In genomic region chr5:162496080-162496808, GRCh38 we compare ENCODE assay signal across 27 cellular contexts.
DNase-seq lines count a peak whose midpoint lies in the region; ATAC-seq and TF ChIP-seq lines count a peak whose summit lies in the region.
"Had no signal": no experiment of that assay in that cellular context is flagged by ENCODE, and none has a peak within 500 bp of the region (broad histone marks: within the 10 kb centered on the region; RNA-seq: fewer than 3 reads in every experiment).

No MANE protein-coding gene starts in this region.

- H3K4me3 ChIP-seq in smooth muscle cell, result no peak overlapping the region
- H3K4me3 ChIP-seq: BLaER1 treated with 17β-estradiol and CSF1 and Interleukin-3, amounts not matched to agents 10 nM and 100 nM; colonic mucosa; left ventricle myocardium inferior; neural progenitor cell; pancreas; testis had no signal

- H3K9me3 Mint-ChIP-seq in stimulated activated naive CD8-positive, alpha-beta T cell treated with anti-CD3 and anti-CD28 coated beads, Interleukin-15, amount 100 ng/mL, for 72 hours, result peaks cover 5 to 8% of the 10 kb centered on the region in 2 donors
- H3K9me3 Mint-ChIP-seq: neural progenitor cell had no signal

- H3K4me3 Mint-ChIP-seq in stimulated activated naive CD8-positive, alpha-beta T cell treated with anti-CD3 and anti-CD28 coated beads, Interleukin-15, amount 100 ng/mL, for 72 hours, result no peak overlapping the region
- H3K4me3 Mint-ChIP-seq: activated T-cell treated with anti-CD3 and anti-CD28 coated beads, Interleukin-2, amount 50 U/mL, for 72 hours; neural progenitor cell had no signal

- H3K9me3 ChIP-seq in smooth muscle cell (replicated peaks; ENCODE audit: low read depth), result no peaks in the 10 kb centered on the region
- H3K9me3 ChIP-seq: colonic mucosa, left ventricle myocardium inferior, pancreas, testis had no signal

- H3F3A ChIP-seq in smooth muscle cell (ENCODE audit: low read depth), result no peaks in the 10 kb centered on the region

- H3K4me2 ChIP-seq in smooth muscle cell, result peak overlapping the region; percentile 42
- H3K4me2 ChIP-seq: BLaER1 treated with 17β-estradiol and CSF1 and Interleukin-3, amounts not matched to agents 10 nM and 100 nM; neural progenitor cell had no signal

- 42% methylated on average over 5 of the region's 5 CpGs for WGBS in smooth muscle cell (ENCODE audit: low lambda C conversion rate)

- H3K79me2 ChIP-seq in smooth muscle cell (ENCODE audit: low read depth), result no peaks in the 10 kb centered on the region

- H3K27ac ChIP-seq in smooth muscle cell (ENCODE audit: low read depth), result peak overlapping the region; percentile 58
- H3K27ac ChIP-seq: BLaER1 treated with 17β-estradiol and CSF1 and Interleukin-3, amounts not matched to agents 10 nM and 100 nM; colonic mucosa; left ventricle myocardium inferior; neural progenitor cell; pancreas; testis had no signal

- H2AFZ ChIP-seq in smooth muscle cell (ENCODE audit: low read depth), result no peak overlapping the region
- H2AFZ ChIP-seq: neural progenitor cell had no signal

- ATAC-seq in GM18868 (IDR thresholded peaks at IDR 0.05; ENCODE audit: unreplicated experiment), result peak; percentile 68
- ATAC-seq in HG02885 (IDR thresholded peaks at IDR 0.05; ENCODE audit: poor library complexity, unreplicated experiment), result peak; percentile 67
- ATAC-seq in SK-N-SH treated with all-trans-retinoic acid at 6 μM for 48 hours, result peak; percentile 94
- ATAC-seq in HG03442 (IDR thresholded peaks at IDR 0.05; ENCODE audit: unreplicated experiment), result no peak
- no peak for ATAC-seq in stimulated activated naive CD8-positive, alpha-beta T cell treated with anti-CD3 and anti-CD28 coated beads, Interleukin-15, amount 100 ng/mL, for 72 hours
- ATAC-seq: activated CD4-positive, CD25-positive, alpha-beta regulatory T cell treated with anti-CD3 and anti-CD28 coated beads, Interleukin-2, amount 50 U/mL, for 24 hours; activated T-cell treated with anti-CD3 and anti-CD28 coated beads, Interleukin-2, amount 50 U/mL, for 72 hours; HCT116; HepG2; pancreas had no signal

- DNase-seq in smooth muscle cell (lab: John Stamatoyannopoulos, UW; ENCODE audit: unreplicated experiment) (no peak), mucosa of gallbladder (ENCODE audit: low spot score) (no peak)
- DNase-seq in stimulated activated naive CD8-positive, alpha-beta T cell treated with anti-CD3 and anti-CD28 coated beads, Interleukin-15, amount 100 ng/mL, for 72 hours, result no peak
- DNase-seq in activated CD4-positive, alpha-beta T cell treated with anti-CD3 and anti-CD28 coated beads, Interleukin-2, amount 50 U/mL, for 48 hours, result no peak
- DNase-seq: activated CD4-positive, alpha-beta T cell treated with anti-CD3 and anti-CD28 coated beads, Interleukin-2, amount 50 U/mL, for 4 hours; activated T-cell treated with anti-CD3 and anti-CD28 coated beads, Interleukin-2, amount 50 U/mL, for 72 hours; colonic mucosa; effector CD4-positive, alpha-beta T cell; head of caudate nucleus; left ventricle myocardium inferior; mesendoderm; NCI-H146; NCI-H510A; pancreas; retina; small intestine; stimulated activated naive CD4-positive, alpha-beta T cell; testis had no signal

- TF ChIP-seq CTCF in smooth muscle cell (IDR thresholded peaks at IDR 0.05; ENCODE audit: borderline replicate concordance, insufficient read depth, poor library complexity, severe bottlenecking), result no peak

- no peaks in the 10 kb centered on the region for H3K4me1 ChIP-seq in smooth muscle cell (ENCODE audit: low read depth)
- H3K4me1 ChIP-seq: colonic mucosa, left ventricle myocardium inferior, neural progenitor cell, pancreas, testis had no signal

- H3K27ac Mint-ChIP-seq in stimulated activated naive CD8-positive, alpha-beta T cell treated with anti-CD3 and anti-CD28 coated beads, Interleukin-15, amount 100 ng/mL, for 72 hours, result no peak overlapping the region
- H3K27ac Mint-ChIP-seq: activated T-cell treated with anti-CD3 and anti-CD28 coated beads, Interleukin-2, amount 50 U/mL, for 72 hours; neural progenitor cell had no signal

- no peaks in the 10 kb centered on the region for H3K27me3 ChIP-seq in smooth muscle cell (ENCODE audit: low read depth)
- H3K27me3 ChIP-seq: BLaER1 treated with 17β-estradiol and CSF1 and Interleukin-3, amounts not matched to agents 10 nM and 100 nM; colonic mucosa; neural progenitor cell; pancreas; testis had no signal

- no peak overlapping the region for H3K9ac ChIP-seq in smooth muscle cell (ENCODE audit: low read depth)
- H3K9ac ChIP-seq: BLaER1 treated with 17β-estradiol and CSF1 and Interleukin-3, amounts not matched to agents 10 nM and 100 nM; neural progenitor cell had no signal

- no peaks in the 10 kb centered on the region for H4K20me1 ChIP-seq in smooth muscle cell (ENCODE audit: low read depth)
- H4K20me1 ChIP-seq: BLaER1 treated with 17β-estradiol and CSF1 and Interleukin-3, amounts not matched to agents 10 nM and 100 nM had no signal

- H3K27me3 Mint-ChIP-seq in stimulated activated naive CD8-positive, alpha-beta T cell treated with anti-CD3 and anti-CD28 coated beads, Interleukin-15, amount 100 ng/mL, for 72 hours, result no peaks in the 10 kb centered on the region

- no peaks in the 10 kb centered on the region for H3K4me1 Mint-ChIP-seq in stimulated activated naive CD8-positive, alpha-beta T cell treated with anti-CD3 and anti-CD28 coated beads, Interleukin-15, amount 100 ng/mL, for 72 hours
- H3K4me1 Mint-ChIP-seq: neural progenitor cell had no signal

- H3K36me3 ChIP-seq in smooth muscle cell (ENCODE audit: low read depth), result no peaks in the 10 kb centered on the region
- H3K36me3 ChIP-seq: BLaER1 treated with 17β-estradiol and CSF1 and Interleukin-3, amounts not matched to agents 10 nM and 100 nM; colonic mucosa; left ventricle myocardium inferior; neural progenitor cell; pancreas had no signal

TF ChIP-seq in SK-N-SH treated with all-trans-retinoic acid at 6 μM for 48 hours, 23 proteins besides CTCF, POLR2A, EP300 and RAD21:
- TF ChIP-seq ZFP30 (CRISPR knock-in tag; IDR thresholded peaks at IDR 0.05) (no peak), ZC3H10 (CRISPR knock-in tag; IDR thresholded peaks at IDR 0.05) (peak; percentile 91), TOX (CRISPR knock-in tag; IDR thresholded peaks at IDR 0.05; ENCODE audit: borderline replicate concordance) (peak; percentile 88), ZNF8 (CRISPR knock-in tag; IDR thresholded peaks at IDR 0.05) (no peak), OSR1 (CRISPR knock-in tag; IDR thresholded peaks at IDR 0.05) (no peak)

Comparison
In these comparisons a context has a peak if more than half of its experiments do, and no peak if none do; other contexts are left out.
1. ATAC-seq: peak in GM18868 (single experiment), HG02885 (single experiment) and SK-N-SH treated with all-trans-retinoic acid at 6 μM for 48 hours (single experiment); none in HG03442 (single experiment) and stimulated activated naive CD8-positive, alpha-beta T cell treated with anti-CD3 and anti-CD28 coated beads, Interleukin-15, amount 100 ng/mL, for 72 hours (single experiment).